15 cellular contexts compared by ENCODE assay signal in genomic region chr17:10172778-10173177, GRCh38. TPM values are rescaled to one million over a fixed set of nuclear protein-coding genes. Genes with fewer than 3 reads are reported as not detected.
DNase-seq lines count a peak whose midpoint lies in the region; TF ChIP-seq lines count a peak whose summit lies in the region.
"Had no signal": no experiment of that assay in that cellular context is flagged by ENCODE, and none has a peak within 500 bp of the region (broad histone marks: within the 10 kb centered on the region; RNA-seq: fewer than 3 reads in every experiment).

No MANE protein-coding gene starts in this region.

- H3K27ac Mint-ChIP-seq in CD14-positive monocyte: peak overlapping the region; percentile 96 to 100 (median 99)
- peak overlapping the region; percentile 86 for H3K27ac Mint-ChIP-seq in dendritic cell treated with granulocyte-macrophage colony-stimulating factor and Interleukin-4, amounts not matched to agents 40 ng/mL and 50 ng/mL, for 4 days

- no peak overlapping the region for H3K9ac ChIP-seq in skeletal muscle tissue (ENCODE audit: low read depth in 1 of 3, low read length in 3 of 3)

- peaks cover 0 to 14% (median 9%) of the 10 kb centered on the region in 3 donors for H3K27me3 ChIP-seq in skeletal muscle tissue (ENCODE audit: control insufficient read depth in 3 of 3, insufficient read depth in 3 of 3, low read length in 3 of 3)
- H3K27me3 ChIP-seq: BE2C, SJSA1 had no signal

- no peak overlapping the region for H3K4me3 Mint-ChIP-seq in CD14-positive monocyte
- H3K4me3 Mint-ChIP-seq in dendritic cell treated with granulocyte-macrophage colony-stimulating factor and Interleukin-4, amounts not matched to agents 40 ng/mL and 50 ng/mL, for 4 days: peak overlapping the region; percentile 61

- peaks cover 0 to 4% (median 0%) of the 10 kb centered on the region in 3 donors for H3K27me3 Mint-ChIP-seq in CD14-positive monocyte (ENCODE audit: low read depth in 3 of 3)
- no peaks in the 10 kb centered on the region for H3K27me3 Mint-ChIP-seq in dendritic cell treated with granulocyte-macrophage colony-stimulating factor and Interleukin-4, amounts not matched to agents 40 ng/mL and 50 ng/mL, for 4 days

- H3K9me3 ChIP-seq in HEK293 (ENCODE audit: control insufficient read depth, insufficient read depth, low read depth, low read length) (no peaks in the 10 kb centered on the region), skeletal muscle tissue (ENCODE audit: control insufficient read depth in 3 of 3, low read length in 3 of 3) (no peaks in the 10 kb centered on the region)
- H3K9me3 ChIP-seq: BE2C, SJSA1 had no signal

- H3K4me1 ChIP-seq in HEK293 (ENCODE audit: control insufficient read depth, insufficient read depth, low read length) (no peaks in the 10 kb centered on the region), skeletal muscle tissue (ENCODE audit: control insufficient read depth in 3 of 3, insufficient read depth in 3 of 3, low read length in 3 of 3) (peaks cover 5 to 9% (median 8%) of the 10 kb centered on the region in 3 donors)
- H3K4me1 ChIP-seq: BE2C had no signal

- DNase-seq in CD14-positive monocyte (ENCODE audit: low spot score): no peak
- DNase-seq in NCI-H345 treated with DMSO at 0.1 percent for 48 hours (lab: John Stamatoyannopoulos, UW; ENCODE audit: unreplicated experiment): no peak
- no peak for DNase-seq in DMS114 treated with DMSO at 0.1 percent for 48 hours (lab: John Stamatoyannopoulos, UW; ENCODE audit: unreplicated experiment)
- no peak for DNase-seq in COLO668 (lab: John Stamatoyannopoulos, UW; ENCODE audit: unreplicated experiment)
- DNase-seq: BE2C; CD8-positive, alpha-beta memory T cell; NCI-H1417 treated with DMSO at 0.1 percent for 48 hours; NCI-H1930; NCI-H446 treated with DMSO at 0.1 percent for 48 hours; NCI-H748 treated with DMSO at 0.1 percent for 48 hours; PC-9 had no signal

- TF ChIP-seq CTCF in CD14-positive monocyte (IDR thresholded peaks at IDR 0.05) (no peak), HEK293 (tag by site-specific recombination; IDR thresholded peaks at IDR 0.05) (no peak)

- POLR2A ChIA-PET in HEK293 (lab: Yijun Ruan, JAX): interaction anchor here (0.7 kb wide), 1 partner anchor 26 kb away, joined by 3 read pairs; the partner anchor contains the start of gene GAS7

- H3K4me3 ChIP-seq in HEK293 (ENCODE audit: low read depth, low read length) (no peak overlapping the region), skeletal muscle tissue (ENCODE audit: low read length in 3 of 3) (no peak overlapping the region)
- H3K4me3 ChIP-seq: PC-9, SJSA1 had no signal

- intact Hi-C loops in CD14-positive monocyte (cut with micrococcal nuclease): loop anchor here (1.0 to 10.0 kb wide), 5 partner anchors 45 to 150 kb away; no protein-coding TSS in a partner anchor
- intact Hi-C loops in dendritic cell treated with granulocyte-macrophage colony-stimulating factor and Interleukin-4, amounts not matched to agents 40 ng/mL and 50 ng/mL, for 4 days (cut with micrococcal nuclease): loop anchor here (2.0 kb wide), 1 partner anchor 16 kb away; no protein-coding TSS in a partner anchor

- H3K36me3 Mint-ChIP-seq in CD14-positive monocyte: peaks cover 15 to 27% of the 10 kb centered on the region in 2 donors
- peaks cover 12% of the 10 kb centered on the region for H3K36me3 Mint-ChIP-seq in dendritic cell treated with granulocyte-macrophage colony-stimulating factor and Interleukin-4, amounts not matched to agents 40 ng/mL and 50 ng/mL, for 4 days (ENCODE audit: low read depth)

- H3K36me3 ChIP-seq in HEK293 (ENCODE audit: control insufficient read depth in 2 of 2, insufficient read depth in 1 of 2, low read length in 2 of 2): no peaks in the 10 kb centered on the region
- no peaks in the 10 kb centered on the region for H3K36me3 ChIP-seq in skeletal muscle tissue (ENCODE audit: control insufficient read depth in 3 of 3, insufficient read depth in 3 of 3, low read length in 3 of 3)
- H3K36me3 ChIP-seq: BE2C, SJSA1 had no signal

- CTCF ChIA-PET in HEK293 (lab: Yijun Ruan, JAX): interaction anchor here (0.7 kb wide), 1 partner anchor 54 kb away, joined by 3 read pairs; no protein-coding TSS in a partner anchor

- H3K4me1 Mint-ChIP-seq in CD14-positive monocyte: peaks cover 86% of the 10 kb centered on the region
- peaks cover 87% of the 10 kb centered on the region for H3K4me1 Mint-ChIP-seq in dendritic cell treated with granulocyte-macrophage colony-stimulating factor and Interleukin-4, amounts not matched to agents 40 ng/mL and 50 ng/mL, for 4 days (ENCODE audit: low read depth)

- H3K27ac ChIP-seq in HEK293 (ENCODE audit: extremely low read depth, low read depth, low read length) (no peak overlapping the region), skeletal muscle tissue (ENCODE audit: low read depth, low read length) (peak overlapping the region; percentile 4)
- H3K27ac ChIP-seq: PC-9, SJSA1 had no signal

- H3K9me3 Mint-ChIP-seq in CD14-positive monocyte: peaks cover 0 to 2% (median 0%) of the 10 kb centered on the region in 7 donors
- no peaks in the 10 kb centered on the region for H3K9me3 Mint-ChIP-seq in dendritic cell treated with granulocyte-macrophage colony-stimulating factor and Interleukin-4, amounts not matched to agents 40 ng/mL and 50 ng/mL, for 4 days
- H3K9me3 Mint-ChIP-seq: CD8-positive, alpha-beta memory T cell had no signal

TF ChIP-seq in HEK293, 187 proteins besides CTCF, POLR2A, EP300 and RAD21:
- TF ChIP-seq ZNF146 (tag by site-specific recombination; IDR thresholded peaks at IDR 0.05) (peak; percentile 80), ZNF558 (tag by site-specific recombination; IDR thresholded peaks at IDR 0.05) (no peak), ZNF223 (tag by site-specific recombination; IDR thresholded peaks at IDR 0.05) (no peak), ZNF274 (IDR thresholded peaks at IDR 0.05; ENCODE audit: low read length) (no peak), ZNF274 (tag by site-specific recombination; IDR thresholded peaks at IDR 0.05; ENCODE audit: borderline replicate concordance) (no peak), ZSCAN18 (tag by site-specific recombination; IDR thresholded peaks at IDR 0.05) (no peak), ZNF623 (tag by site-specific recombination; IDR thresholded peaks at IDR 0.05) (no peak), ZNF423 (tag by site-specific recombination; IDR thresholded peaks at IDR 0.05) (no peak), ZNF555 (tag by site-specific recombination; conservative IDR thresholded peaks at IDR 0.05) (no peak), ZNF169 (tag by site-specific recombination; IDR thresholded peaks at IDR 0.05) (no peak)

RNA-seq across cellular contexts. Expression of gene GAS7, which starts 25.6 kb away (rescaled TPM):
- polyA plus RNA-seq in CD14-positive monocyte: 10 to 100 TPM; 53.1 to 66.6 TPM
- total RNA-seq in skeletal muscle tissue: 58.5 TPM
- total RNA-seq: PC-9 had no signal
